ENCODE assay signal across 14 cellular contexts in genomic region chr1:233034845-233035244, GRCh38.
"Had no signal": no experiment of that assay in that cellular context is flagged by ENCODE, and none has a peak within 500 bp of the region (broad histone marks: within the 10 kb centered on the region; RNA-seq: fewer than 3 reads in every experiment).

No MANE protein-coding gene starts in this region.

- DNase-seq: cortex of kidney; dorsolateral prefrontal cortex; effector memory CD4-positive, alpha-beta T cell; gastrocnemius medialis; heart right ventricle; mucosa of descending colon; naive thymus-derived CD8-positive, alpha-beta T cell; posterior cingulate gyrus; sigmoid colon; stimulated activated CD4-positive, alpha-beta T cell treated with anti-CD3 and anti-CD28 coated beads, Interleukin-2, amount 100 ng/mL, for 48 hours; stimulated activated naive CD4-positive, alpha-beta T cell treated with Interleukin-2 at 50 U/mL for 16 hours; thyroid gland had no signal

- H3K4me1 ChIP-seq: right atrium auricular region, sigmoid colon, thyroid gland had no signal

- H3K27me3 ChIP-seq: dorsolateral prefrontal cortex, heart right ventricle, right atrium auricular region, sigmoid colon, thyroid gland had no signal

- H3K27ac ChIP-seq: dorsolateral prefrontal cortex, gastrocnemius medialis, heart right ventricle, right atrium auricular region, sigmoid colon, skin epidermis, thyroid gland had no signal

- H3K4me3 ChIP-seq: dorsolateral prefrontal cortex, gastrocnemius medialis, heart right ventricle, mucosa of descending colon, right atrium auricular region, sigmoid colon, skin epidermis, thyroid gland had no signal

- H3K36me3 ChIP-seq: gastrocnemius medialis, heart right ventricle, right atrium auricular region, sigmoid colon, thyroid gland had no signal

- H3K9me3 ChIP-seq: gastrocnemius medialis, heart right ventricle, mucosa of descending colon, right atrium auricular region, sigmoid colon, thyroid gland had no signal
